ENCODE assay signal across 14 cellular contexts in the genomic region with DNA sequence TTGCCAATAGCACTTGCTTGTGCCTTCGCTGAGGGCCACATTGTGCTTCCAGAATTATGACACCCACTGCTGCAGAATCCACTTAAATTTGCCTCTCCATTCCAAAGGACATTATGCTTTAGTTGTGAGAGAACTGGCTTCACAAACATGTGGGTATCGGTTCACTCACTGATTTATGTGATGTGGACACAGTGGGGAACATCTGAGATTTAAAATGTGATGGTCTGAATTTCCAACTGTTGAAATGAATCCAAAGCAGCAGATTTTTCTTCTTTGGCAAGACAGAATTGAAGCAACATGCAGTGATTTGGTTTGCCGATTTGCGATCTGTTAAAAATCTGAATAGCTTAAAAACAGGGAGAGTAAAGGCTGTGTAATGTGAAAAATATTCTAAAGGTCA. TPM values are rescaled to one million over a fixed set of nuclear protein-coding genes. Genes with fewer than 3 reads are reported as not detected.
A peak's percentile ranks its signal among the peaks of the same experiment; 100 is the strongest.
DNase-seq lines count a peak whose midpoint lies in the region; ATAC-seq and TF ChIP-seq lines count a peak whose summit lies in the region.
"Had no signal": no experiment of that assay in that cellular context is flagged by ENCODE, and none has a peak within 500 bp of the region (broad histone marks: within the 10 kb centered on the region; RNA-seq: fewer than 3 reads in every experiment).

No MANE protein-coding gene starts in this region.

- no peak overlapping the region for H3K4me3 Mint-ChIP-seq in activated T-cell treated with anti-CD3 and anti-CD28 coated beads, Interleukin-2, amount 50 U/mL, for 72 hours
- H3K4me3 Mint-ChIP-seq: CD4-positive, CD25-positive, alpha-beta regulatory T cell; CD8-positive, alpha-beta memory T cell had no signal

- peaks cover 4% of the 10 kb centered on the region in 2 donors for H3K36me3 Mint-ChIP-seq in activated T-cell treated with anti-CD3 and anti-CD28 coated beads, Interleukin-2, amount 50 U/mL, for 72 hours (ENCODE audit: insufficient read depth in 2 of 2)
- H3K36me3 Mint-ChIP-seq: CD4-positive, CD25-positive, alpha-beta regulatory T cell; CD8-positive, alpha-beta memory T cell had no signal

- H3K4me3 ChIP-seq in astrocyte of the spinal cord (ENCODE audit: low read depth, low read length) (no peak overlapping the region), fibroblast of mammary gland (ENCODE audit: control insufficient read depth, low read depth, low read length) (no peak overlapping the region)
- H3K4me3 ChIP-seq: HAP-1 had no signal

- in situ Hi-C loops in astrocyte of the spinal cord (cut with HindIII; ENCODE audit: low sequenced_read_pairs): no loop called here

- no peak for ATAC-seq in activated T-cell treated with anti-CD3 and anti-CD28 coated beads, Interleukin-2, amount 50 U/mL, for 72 hours (replicated peaks in 1 of 2)
- ATAC-seq in GM19455 (IDR thresholded peaks at IDR 0.05; ENCODE audit: unreplicated experiment) (no peak), HG03565 (IDR thresholded peaks at IDR 0.05; ENCODE audit: unreplicated experiment) (no peak)

- TF ChIP-seq CTCF in astrocyte of the spinal cord (IDR thresholded peaks at IDR 0.05; ENCODE audit: low read depth, low read length) (no peak), fibroblast of mammary gland (conservative IDR thresholded peaks at IDR 0.05; ENCODE audit: control insufficient read depth, insufficient read depth, low read depth, low read length) (no peak)

- DNase-seq in Ammon's horn (ENCODE audit: low spot score) (peak; percentile 61), astrocyte of the spinal cord (ENCODE audit: low read depth, low spot score) (peak; percentile 8), fibroblast of mammary gland (ENCODE audit: low read depth) (peak; percentile 15), iPS-NIHi7 (ENCODE audit: extremely low spot score) (no peak)
- no peak for DNase-seq in activated T-cell treated with anti-CD3 and anti-CD28 coated beads, Interleukin-2, amount 50 U/mL, for 72 hours
- DNase-seq: 8988T; BE2C; C1 segment of cervical spinal cord; CD4-positive, CD25-positive, alpha-beta regulatory T cell; CD8-positive, alpha-beta memory T cell; COR-L47 had no signal

- no peaks in the 10 kb centered on the region for H3K9me3 Mint-ChIP-seq in activated T-cell treated with anti-CD3 and anti-CD28 coated beads, Interleukin-2, amount 50 U/mL, for 72 hours

- H3K27ac Mint-ChIP-seq in activated T-cell treated with anti-CD3 and anti-CD28 coated beads, Interleukin-2, amount 50 U/mL, for 72 hours: no peak overlapping the region
- H3K27ac Mint-ChIP-seq: CD4-positive, CD25-positive, alpha-beta regulatory T cell; CD8-positive, alpha-beta memory T cell had no signal

- peaks cover 47% of the 10 kb centered on the region for H3K4me1 Mint-ChIP-seq in activated T-cell treated with anti-CD3 and anti-CD28 coated beads, Interleukin-2, amount 50 U/mL, for 72 hours (ENCODE audit: low read depth)

- peaks cover 14% of the 10 kb centered on the region for H3K27me3 Mint-ChIP-seq in activated T-cell treated with anti-CD3 and anti-CD28 coated beads, Interleukin-2, amount 50 U/mL, for 72 hours (ENCODE audit: low read depth)
- H3K27me3 Mint-ChIP-seq: CD4-positive, CD25-positive, alpha-beta regulatory T cell; CD8-positive, alpha-beta memory T cell had no signal

RNA-seq across cellular contexts. Expression of gene PCSK5, which starts 20.2 kb away (rescaled TPM):
- 1 to 10 TPM; 3.7 to 4.7 TPM for total RNA-seq in activated T-cell treated with anti-CD3 and anti-CD28 coated beads, Interleukin-2, amount 50 U/mL, for 72 hours

Comparison
In these comparisons a context has a peak if more than half of its experiments do, and no peak if none do; other contexts are left out.
1. DNase-seq: peak in Ammon's horn (single experiment), astrocyte of the spinal cord (single experiment) and fibroblast of mammary gland (single experiment); none in activated T-cell treated with anti-CD3 and anti-CD28 coated beads, Interleukin-2, amount 50 U/mL, for 72 hours (0 of 2) and iPS-NIHi7 (single experiment).